In the genomic region with DNA sequence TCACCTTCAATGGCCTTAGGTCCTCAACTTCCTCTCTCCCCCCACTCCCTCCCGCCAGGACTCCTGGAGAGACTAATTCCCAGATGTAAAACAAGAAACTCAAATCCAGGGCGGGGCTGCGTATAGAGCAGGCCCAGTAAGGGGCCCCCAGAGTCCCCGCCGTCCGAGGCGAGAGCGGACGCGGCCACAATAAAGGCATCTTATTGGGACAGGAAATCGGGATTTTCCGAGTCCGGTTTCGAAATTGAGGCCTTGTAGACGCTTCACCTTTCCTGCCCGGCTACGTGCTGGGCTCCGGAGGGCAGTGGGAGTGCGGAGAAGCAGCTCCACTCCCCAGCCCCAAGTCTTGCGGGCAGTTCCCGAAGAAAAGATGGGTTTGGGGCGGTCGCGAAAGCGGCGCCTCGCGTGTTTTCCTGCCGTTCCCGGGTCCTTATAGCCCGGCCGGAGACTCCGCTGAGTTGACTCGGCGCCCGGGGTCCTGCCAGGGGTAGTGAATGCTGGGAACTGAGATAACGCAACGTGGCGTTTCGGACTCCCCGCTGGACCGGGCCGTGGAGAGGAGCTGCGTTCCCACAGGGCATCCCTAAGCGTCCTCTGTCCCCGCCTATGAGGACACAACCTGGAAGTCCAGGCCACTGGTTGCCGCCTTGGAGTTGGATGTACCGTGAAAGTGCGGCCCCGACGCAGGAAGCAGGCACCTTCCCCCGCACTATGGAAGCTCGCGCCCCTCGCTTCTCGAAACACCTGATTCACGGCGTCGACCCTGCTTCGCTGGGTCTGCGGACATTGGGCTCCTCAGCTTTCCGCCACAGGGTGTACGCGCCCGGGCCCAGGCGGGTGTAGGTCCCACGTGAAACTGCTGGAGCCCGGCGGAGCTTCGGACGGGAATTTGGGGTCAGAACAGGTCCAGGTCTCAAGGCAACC, we compare ENCODE assay signal across 12 cellular contexts. TPM values are rescaled to one million over a fixed set of nuclear protein-coding genes. Genes with fewer than 3 reads are reported as not detected.
DNase-seq lines count a peak whose midpoint lies in the region; ATAC-seq and TF ChIP-seq lines count a peak whose summit lies in the region.
"Had no signal": no experiment of that assay in that cellular context is flagged by ENCODE, and none has a peak within 500 bp of the region (broad histone marks: within the 10 kb centered on the region; RNA-seq: fewer than 3 reads in every experiment).

No MANE protein-coding gene starts in this region.

- H3K9me3 ChIP-seq in CD8-positive, alpha-beta T cell (ENCODE audit: low read length) = no peaks in the 10 kb centered on the region
- no peaks in the 10 kb centered on the region for H3K9me3 ChIP-seq in hepatocyte (ENCODE audit: low read depth)
- H3K9me3 ChIP-seq in psoas muscle = no peaks in the 10 kb centered on the region

- no peaks in the 10 kb centered on the region for H3K36me3 ChIP-seq in CD8-positive, alpha-beta T cell (ENCODE audit: insufficient read depth, low read length)
- H3K36me3 ChIP-seq in hepatocyte (replicated peaks; ENCODE audit: insufficient read depth, low read depth) (no peaks in the 10 kb centered on the region), psoas muscle (ENCODE audit: insufficient read depth in 1 of 2, low read depth in 1 of 2) (no peaks in the 10 kb centered on the region)

- no peaks in the 10 kb centered on the region for H3K9me3 Mint-ChIP-seq in CD8-positive, alpha-beta T cell
- H3K9me3 Mint-ChIP-seq in activated naive CD8-positive, alpha-beta T cell treated with anti-CD3 and anti-CD28 coated beads, Interleukin-2, amount 10 ng/mL, durations not matched to agents 7 days and 5 days = no peaks in the 10 kb centered on the region

- WGBS in hepatocyte (ENCODE audit: low lambda C conversion rate, missing lambda C conversion rate) = 4% methylated on average over 71 of the region's 71 CpGs
- WGBS in psoas muscle, 3 donors = 10 to 18% (median 13%) methylated on average over 70 to 71 of the region's 71 CpGs

- POLR2A ChIA-PET in CD8-positive, alpha-beta T cell (lab: Charles Lee) = no interaction called here
- POLR2A ChIA-PET in activated naive CD8-positive, alpha-beta T cell treated with anti-CD3 and anti-CD28 coated beads, Interleukin-2, amount 10 ng/mL, durations not matched to agents 7 days and 5 days (lab: Charles Lee) = no interaction called here

- H3K4me2 ChIP-seq in hepatocyte = peak overlapping the region; percentile 89

- DNase-seq in CD8-positive, alpha-beta T cell = no peak
- peak; percentile 40 for DNase-seq in activated naive CD8-positive, alpha-beta T cell treated with anti-CD3 and anti-CD28 coated beads, Interleukin-2, amount 10 ng/mL, durations not matched to agents 7 days and 5 days
- no peak for DNase-seq in hepatocyte (ENCODE audit: low spot score)
- DNase-seq in psoas muscle = no peak
- no peak for DNase-seq in NCI-H524 treated with DMSO at 0.1 percent for 48 hours (lab: John Stamatoyannopoulos, UW)
- no peak for DNase-seq in NCI-H226
- DNase-seq: effector CD8-positive, alpha-beta T cell; GDM1; NCI-H446 treated with DMSO at 0.1 percent for 48 hours; occipital lobe had no signal

- H3K4me1 ChIP-seq in CD8-positive, alpha-beta T cell (ENCODE audit: insufficient read depth, low read length) = peaks cover 36% of the 10 kb centered on the region
- H3K4me1 ChIP-seq in hepatocyte (ENCODE audit: insufficient read depth) (peaks cover 27% of the 10 kb centered on the region), psoas muscle (peaks cover 7% of the 10 kb centered on the region)

- no peaks in the 10 kb centered on the region for H3K9me2 ChIP-seq in hepatocyte (replicated peaks; ENCODE audit: insufficient read depth)

- H3K27me3 ChIP-seq in CD8-positive, alpha-beta T cell (ENCODE audit: insufficient read depth, low read length) = peaks cover 45% of the 10 kb centered on the region
- peaks cover 70% of the 10 kb centered on the region for H3K27me3 ChIP-seq in hepatocyte
- peaks cover 0 to 78% (median 34%) of the 10 kb centered on the region in 3 donors for H3K27me3 ChIP-seq in psoas muscle (ENCODE audit: insufficient read depth in 3 of 3, low read length in 2 of 3)

- intact Hi-C loops in CD8-positive, alpha-beta T cell (cut with DNase I, micrococcal nuclease) = no loop called here
- intact Hi-C loops in psoas muscle (cut with DNase I) = no loop called here

- peaks cover 68% of the 10 kb centered on the region for H3K27me3 Mint-ChIP-seq in CD8-positive, alpha-beta T cell (ENCODE audit: low read depth)
- H3K27me3 Mint-ChIP-seq in activated naive CD8-positive, alpha-beta T cell treated with anti-CD3 and anti-CD28 coated beads, Interleukin-2, amount 10 ng/mL, durations not matched to agents 7 days and 5 days = peaks cover 90% of the 10 kb centered on the region

- CTCF ChIA-PET in CD8-positive, alpha-beta T cell (lab: Charles Lee) = interaction anchor here (1.2 to 1.3 kb wide), 2 partner anchors 20 to 97 kb away, joined by 5 read pairs; no protein-coding TSS in a partner anchor

- no peak overlapping the region for H3K27ac Mint-ChIP-seq in CD8-positive, alpha-beta T cell
- H3K27ac Mint-ChIP-seq in activated naive CD8-positive, alpha-beta T cell treated with anti-CD3 and anti-CD28 coated beads, Interleukin-2, amount 10 ng/mL, durations not matched to agents 7 days and 5 days = peak overlapping the region; percentile 16

- no peaks in the 10 kb centered on the region for H3K36me3 Mint-ChIP-seq in CD8-positive, alpha-beta T cell
- H3K36me3 Mint-ChIP-seq in activated naive CD8-positive, alpha-beta T cell treated with anti-CD3 and anti-CD28 coated beads, Interleukin-2, amount 10 ng/mL, durations not matched to agents 7 days and 5 days = no peaks in the 10 kb centered on the region

- TF ChIP-seq CTCF in CD8-positive, alpha-beta T cell (IDR thresholded peaks at IDR 0.05) = no peak
- TF ChIP-seq CTCF in hepatocyte (IDR thresholded peaks at IDR 0.05; ENCODE audit: poor library complexity) = no peak
- no peak for TF ChIP-seq CTCF in psoas muscle (IDR thresholded peaks at IDR 0.05)

- H3K4me1 Mint-ChIP-seq in CD8-positive, alpha-beta T cell (ENCODE audit: low read depth) = peaks cover 25% of the 10 kb centered on the region
- H3K4me1 Mint-ChIP-seq in activated naive CD8-positive, alpha-beta T cell treated with anti-CD3 and anti-CD28 coated beads, Interleukin-2, amount 10 ng/mL, durations not matched to agents 7 days and 5 days = peaks cover 12% of the 10 kb centered on the region

- peak overlapping the region; percentile 49 for H3K4me3 ChIP-seq in CD8-positive, alpha-beta T cell (ENCODE audit: low read depth, low read length)
- H3K4me3 ChIP-seq in hepatocyte = peak overlapping the region; percentile 10
- H3K4me3 ChIP-seq in psoas muscle = peak overlapping the region; percentile 58

- no peaks in the 10 kb centered on the region for H3K79me2 ChIP-seq in hepatocyte

- no peak overlapping the region for H3K27ac ChIP-seq in CD8-positive, alpha-beta T cell (ENCODE audit: low read depth, low read length)
- H3K27ac ChIP-seq in hepatocyte (no peak overlapping the region), psoas muscle (no peak overlapping the region)

- peak overlapping the region; percentile 80 for H2AFZ ChIP-seq in hepatocyte

- H3K4me3 Mint-ChIP-seq in CD8-positive, alpha-beta T cell = peak overlapping the region; percentile 68
- H3K4me3 Mint-ChIP-seq in activated naive CD8-positive, alpha-beta T cell treated with anti-CD3 and anti-CD28 coated beads, Interleukin-2, amount 10 ng/mL, durations not matched to agents 7 days and 5 days = peak overlapping the region; percentile 52

- ATAC-seq in CD8-positive, alpha-beta T cell = peak; percentile 17
- peak; percentile 10 for ATAC-seq in activated naive CD8-positive, alpha-beta T cell treated with anti-CD3 and anti-CD28 coated beads, Interleukin-2, amount 10 ng/mL, durations not matched to agents 7 days and 5 days (ENCODE audit: low read depth)
- ATAC-seq in psoas muscle (peak in 1 of 4 donors; percentile 42), GM21825 (IDR thresholded peaks at IDR 0.05; ENCODE audit: unreplicated experiment) (no peak), GM21786 (IDR thresholded peaks at IDR 0.05; ENCODE audit: unreplicated experiment) (no peak)

- H4K20me1 ChIP-seq in hepatocyte (ENCODE audit: insufficient read depth, poor library complexity, severe bottlenecking) = no peaks in the 10 kb centered on the region

RNA-seq across cellular contexts. Expression of gene CHRM1, which starts 4.8 kb away (rescaled TPM):
- total RNA-seq in CD8-positive, alpha-beta T cell = not detected
- total RNA-seq in activated naive CD8-positive, alpha-beta T cell treated with anti-CD3 and anti-CD28 coated beads, Interleukin-2, amount 10 ng/mL, durations not matched to agents 7 days and 5 days = not detected
- total RNA-seq in hepatocyte = not detected in 2 replicates
- polyA plus RNA-seq in hepatocyte = not detected in 2 replicates
- total RNA-seq in psoas muscle = not detected
- polyA plus RNA-seq in psoas muscle = under 1 TPM in 1 of 3 donors, not detected in 2; 0.06 TPM

RNA-seq across cellular contexts. Expression of gene SLC3A2, which starts 45.3 kb away (rescaled TPM):
- total RNA-seq in CD8-positive, alpha-beta T cell = 100 to 1,000 TPM; 212 to 245 TPM
- 100 to 1,000 TPM; 222 to 228 TPM for total RNA-seq in activated naive CD8-positive, alpha-beta T cell treated with anti-CD3 and anti-CD28 coated beads, Interleukin-2, amount 10 ng/mL, durations not matched to agents 7 days and 5 days
- 335 and 573 TPM in 2 replicates for total RNA-seq in hepatocyte
- polyA plus RNA-seq in hepatocyte = 456 and 476 TPM in 2 replicates
- total RNA-seq in psoas muscle = 100 to 1,000 TPM in 3 of 4 donors, 10 to 100 TPM in 1; 62.6 to 187 (median 132) TPM
- 100 to 1,000 TPM; 149 to 374 (median 208) TPM for polyA plus RNA-seq in psoas muscle

RNA-seq across cellular contexts. Expression of gene SLC22A6, which starts 58.8 kb away (rescaled TPM):
- total RNA-seq in CD8-positive, alpha-beta T cell = not detected
- total RNA-seq in activated naive CD8-positive, alpha-beta T cell treated with anti-CD3 and anti-CD28 coated beads, Interleukin-2, amount 10 ng/mL, durations not matched to agents 7 days and 5 days = not detected
- total RNA-seq in hepatocyte (not detected in 2 replicates), psoas muscle (not detected)
- polyA plus RNA-seq in hepatocyte (0.46 TPM in 1 of 2 replicates, not detected in the other), psoas muscle (not detected)

Comparison
In these comparisons a context has a peak if more than half of its experiments do, and no peak if none do; other contexts are left out.
1. ATAC-seq: peak in CD8-positive, alpha-beta T cell (single experiment) and activated naive CD8-positive, alpha-beta T cell treated with anti-CD3 and anti-CD28 coated beads, Interleukin-2, amount 10 ng/mL, durations not matched to agents 7 days and 5 days (single experiment); none in GM21825 (single experiment) and GM21786 (single experiment).
2. Peak in every context shown above with its lines, with median percentiles within 50 percentile points of each other: H3K4me3 ChIP-seq.